In the genomic region with DNA sequence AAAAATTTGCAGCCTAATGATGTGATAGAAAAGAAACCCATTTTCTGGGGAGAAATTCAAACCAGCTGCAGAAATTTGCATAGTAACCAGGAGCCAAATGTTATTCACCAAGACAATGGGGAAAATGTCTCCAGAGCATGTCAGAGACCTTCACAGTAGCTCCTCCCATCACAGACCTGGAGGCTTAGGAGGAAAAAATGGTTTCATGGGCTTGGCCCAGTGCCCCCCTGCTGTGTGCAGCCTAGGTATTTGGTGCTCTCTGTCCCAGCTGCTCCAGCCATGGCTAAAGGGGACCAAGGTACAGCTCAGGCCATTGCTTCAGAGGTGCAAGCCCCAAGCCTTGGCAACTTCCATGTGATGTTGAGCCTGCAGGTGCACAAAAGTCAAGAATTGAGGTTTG, we compare ENCODE assay signal across 1 cellular context.
TF ChIP-seq lines count a peak whose summit lies in the region.

No MANE protein-coding gene starts in this region.

TF ChIP-seq in GM23338, 12 proteins besides CTCF, POLR2A, EP300 and RAD21 (continued from another document):
- TF ChIP-seq ZNF114 (CRISPR knock-in tag; IDR thresholded peaks at IDR 0.05) (no peak), STAT1 (IDR thresholded peaks at IDR 0.05; ENCODE audit: unreplicated experiment) (no peak)
